ENCODE assay signal across 8 cellular contexts in genomic region chr15:49620658-49621326, GRCh38. TPM values are rescaled to one million over a fixed set of nuclear protein-coding genes. Genes with fewer than 3 reads are reported as not detected.
DNase-seq lines count a peak whose midpoint lies in the region; ATAC-seq, FAIRE-seq and TF ChIP-seq lines count a peak whose summit lies in the region.

TSS of gene DTWD1 (plus strand) at chr15:49621048. CDS start at chr15:49625168, 4,120 bp downstream.
TSS of gene FAM227B (minus strand) at chr15:49620818. CDS start at chr15:49615171, 5,647 bp downstream.

- peak within 1 kb of the TSS; percentile 85 to 93 (median 92) for H3K4me3 ChIP-seq in HepG2 (replicated peaks in 1 of 3; ENCODE audit: insufficient read depth in 1 of 3, low read depth in 2 of 3, low read length in 3 of 3)

- DNase-seq in NCI-H69 (lab: John Stamatoyannopoulos, UW) (peak; percentile 99), dermis blood vessel endothelial cell (peak; percentile 99), HepG2 (ENCODE audit: low spot score) (peak; percentile 90)
- peak; percentile 89 for DNase-seq in activated CD4-positive, alpha-beta T cell treated with anti-CD3 and anti-CD28 coated beads, Interleukin-2, amount 50 U/mL, for 1 hour
- DNase-seq in stimulated activated CD4-positive, alpha-beta T cell treated with anti-CD3 and anti-CD28 coated beads, Interleukin-2, amount 100 ng/mL, for 48 hours: peak; percentile 84 to 87

- H3K27me3 ChIP-seq in HepG2 (ENCODE audit: control insufficient read depth in 1 of 2, insufficient read depth in 2 of 2, low read length in 2 of 2): no peaks in the 10 kb centered on the region; a peak in 1 of 5 replicates

- FAIRE-seq in HepG2 (lab: Jason Lieb, UNC): peak; percentile 50

- ATAC-seq in GM19372 (IDR thresholded peaks at IDR 0.05; ENCODE audit: low read depth, unreplicated experiment): peak; percentile 97
- ATAC-seq in HG03521 (IDR thresholded peaks at IDR 0.05; ENCODE audit: unreplicated experiment): peak; percentile 98
- ATAC-seq in HepG2: peak; percentile 98

- POLR2A ChIA-PET in HepG2 (lab: Yijun Ruan, JAX): interaction anchor here (0.6 to 4.9 kb wide), 3 partner anchors 28 to 465 kb away, joined by 3 to 31 read pairs (median 3); no protein-coding TSS in a partner anchor

- no peaks in the 10 kb centered on the region for H4K20me1 ChIP-seq in HepG2 (ENCODE audit: insufficient read depth, low read length)

- BruUV-seq in HepG2 (replicated peaks; lab: Mats Ljungman, UMichigan): no TSS peak

- no peak; the same call in 1 of the 2 replicates for TF ChIP-seq RAD21 in HepG2 (CRISPR knock-in tag; IDR thresholded peaks at IDR 0.05)

- 1% methylated on average over 17 of the region's 59 CpGs for WGBS in HepG2 (ENCODE audit: low lambda C conversion rate)

- H3K9ac ChIP-seq in HepG2 (ENCODE audit: insufficient read depth, low read depth, low read length): peak within 1 kb of the TSS; percentile 90

- peaks cover 13% of the 10 kb centered on the region for H3K79me2 ChIP-seq in HepG2 (ENCODE audit: insufficient read depth, low read length)

- TF ChIP-seq EP300 in HepG2 (IDR thresholded peaks at IDR 0.05; ENCODE audit: low read depth in 2 of 2, low read length in 2 of 2): peak; percentile 41 to 75; a peak in 3 of 4 replicates
- peak; percentile 73 for TF ChIP-seq EP300 in HepG2 (CRISPR knock-in tag; IDR thresholded peaks at IDR 0.05; ENCODE audit: borderline replicate concordance)

- H2AFZ ChIP-seq in HepG2 (ENCODE audit: low read length): peak within 1 kb of the TSS; percentile 100

- TF ChIP-seq POLR2A in HepG2 (IDR thresholded peaks at IDR 0.05; ENCODE audit: insufficient read depth in 1 of 2, low read depth in 2 of 2, low read length in 2 of 2): peak; percentile 87 to 89

- CTCF ChIA-PET in HepG2 (lab: Yijun Ruan, JAX; ENCODE audit: low intra/inter-chr PET ratio, low total read pairs): no interaction called here

- intact Hi-C loops in HepG2 (cut with micrococcal nuclease; ENCODE audit: unreplicated experiment): no loop called here

- H3K4me2 ChIP-seq in HepG2 (ENCODE audit: low read depth, low read length): peak within 1 kb of the TSS; percentile 83

- H3K27ac ChIP-seq in C4-2B (peak within 1 kb of the TSS; percentile 85), HepG2 (ENCODE audit: extremely low read length, insufficient read depth, low read length) (peak within 1 kb of the TSS; percentile 92)

- peaks cover 2 to 9% of the 10 kb centered on the region in 2 experiments; a peak in 3 of 5 replicates for H3K36me3 ChIP-seq in HepG2 (replicated peaks in 1 of 2; ENCODE audit: control insufficient read depth in 1 of 2, insufficient read depth in 2 of 2, low read length in 2 of 2)

- in situ Hi-C loops in HepG2 (cut with HindIII; ENCODE audit: extremely low pct_ligation_motif_present, low pct_unique_long_range_greater_than_20kb): no loop called here

- H3K9me3 ChIP-seq in HepG2 (ENCODE audit: low read length): peaks cover 12% of the 10 kb centered on the region

- no peak for TF ChIP-seq CTCF in C4-2B (conservative IDR thresholded peaks at IDR 0.05)
- peak; percentile 39 for TF ChIP-seq CTCF in HepG2 (CRISPR knock-in tag; IDR thresholded peaks at IDR 0.05)

- H3K4me1 ChIP-seq in HepG2 (ENCODE audit: insufficient read depth, low read length): peaks cover 35% of the 10 kb centered on the region

TF ChIP-seq in HepG2, 621 proteins besides CTCF, POLR2A, EP300 and RAD21 (continues in another document):
- TF ChIP-seq KLF6 (CRISPR knock-in tag; IDR thresholded peaks at IDR 0.05) (0 out of 2 replicates have a peak, but pooled peaks have one; percentile 66), ZNF180 (CRISPR knock-in tag; IDR thresholded peaks at IDR 0.05; ENCODE audit: borderline replicate concordance, low read depth) (0 out of 2 replicates have a peak, but pooled peaks have one; percentile 63), XBP1 (CRISPR knock-in tag; IDR thresholded peaks at IDR 0.05) (peak; percentile 71), ATF7-NPFF (CRISPR knock-in tag; IDR thresholded peaks at IDR 0.05; ENCODE audit: low read depth) (peak; percentile 95), MAX (IDR thresholded peaks at IDR 0.05) (peak; percentile 99), HNRNPUL1 (IDR thresholded peaks at IDR 0.05; ENCODE audit: low read depth, low read length) (peak; percentile 35; the same call in 1 of the 2 replicates), ZNF883 (CRISPR knock-in tag; IDR thresholded peaks at IDR 0.05; ENCODE audit: not compliant biosample characterization) (peak; percentile 97)

RNA-seq across cellular contexts. Expression of gene DTWD1, which starts in this region (rescaled TPM):
- total RNA-seq in dermis blood vessel endothelial cell (12.3 and 16.6 TPM in 2 replicates), HepG2 (2016; rRNA removed; fragmentation: Illumina TruSeq; extraction: Trizol) (18.3 and 24.5 TPM in 2 replicates)
- total RNA-seq in HepG2 (2016; cell fraction: cytosol; rRNA removed; fragmentation: Illumina TruSeq; extraction: Trizol; ENCODE audit: low read depth): 5.3 and 7.2 TPM in 2 replicates
- total RNA-seq in HepG2 (2016; cell fraction: insoluble cytoplasmic fraction; rRNA removed; fragmentation: Illumina TruSeq; extraction: Trizol): 17.2 and 21.0 TPM in 2 replicates
- total RNA-seq in HepG2 (2016; cell fraction: membrane; rRNA removed; fragmentation: Illumina TruSeq; extraction: Trizol): 11.5 and 16.6 TPM in 2 replicates
- total RNA-seq in HepG2 (2016; cell fraction: nucleus; rRNA removed; fragmentation: Illumina TruSeq; extraction: Trizol): 20.8 and 21.6 TPM in 2 replicates
- 10.8 and 12.7 TPM in 2 replicates for polyA plus RNA-seq in HepG2 (2011; rRNA removed)
- polyA plus RNA-seq in HepG2 (2011; cell fraction: cytosol; rRNA removed): 4.0 and 4.8 TPM in 2 replicates
- polyA plus RNA-seq in HepG2 (2011; cell fraction: nucleus; rRNA removed): 4.9 and 5.5 TPM in 2 replicates
- 9.3 and 15.0 TPM in 2 replicates for polyA plus RNA-seq in HepG2 (2012)
- 6.5 and 8.6 TPM in 2 replicates for polyA plus RNA-seq in HepG2 (2016; cell fraction: cytosol; fragmentation: Illumina TruSeq; extraction: Trizol; ENCODE audit: low read depth)
- 26.5 and 29.3 TPM in 2 replicates for polyA plus RNA-seq in HepG2 (2016; cell fraction: insoluble cytoplasmic fraction; fragmentation: Illumina TruSeq; extraction: Trizol; ENCODE audit: low read depth)
- polyA plus RNA-seq in HepG2 (2016; cell fraction: membrane; fragmentation: Illumina TruSeq; extraction: Trizol; ENCODE audit: low read depth): 11.4 and 12.4 TPM in 2 replicates
- 25.9 and 26.6 TPM in 2 replicates for polyA plus RNA-seq in HepG2 (2016; cell fraction: nucleus; fragmentation: Illumina TruSeq; extraction: Trizol; ENCODE audit: insufficient read depth, low read depth)
- 2.7 and 13.7 TPM in 2 replicates for polyA minus RNA-seq in HepG2 (2011; rRNA and poly(A)+ RNA removed; ENCODE audit: low replicate concordance)
- 4.5 and 5.2 TPM in 2 replicates for polyA minus RNA-seq in HepG2 (2011; cell fraction: cytosol; rRNA and poly(A)+ RNA removed)
- polyA minus RNA-seq in HepG2 (2011; cell fraction: nucleus; rRNA and poly(A)+ RNA removed): 39.1 and 39.8 TPM in 2 replicates

RNA-seq across cellular contexts. Expression of gene FAM227B, which starts in this region (rescaled TPM):
- total RNA-seq in dermis blood vessel endothelial cell (1.4 and 2.4 TPM in 2 replicates), HepG2 (2016; rRNA removed; fragmentation: Illumina TruSeq; extraction: Trizol) (2.3 and 2.6 TPM in 2 replicates)
- 0.53 and 1.3 TPM in 2 replicates for total RNA-seq in HepG2 (2016; cell fraction: cytosol; rRNA removed; fragmentation: Illumina TruSeq; extraction: Trizol; ENCODE audit: low read depth)
- total RNA-seq in HepG2 (2016; cell fraction: insoluble cytoplasmic fraction; rRNA removed; fragmentation: Illumina TruSeq; extraction: Trizol): 2.0 and 3.1 TPM in 2 replicates
- total RNA-seq in HepG2 (2016; cell fraction: membrane; rRNA removed; fragmentation: Illumina TruSeq; extraction: Trizol): 1.0 and 1.2 TPM in 2 replicates
- total RNA-seq in HepG2 (2016; cell fraction: nucleus; rRNA removed; fragmentation: Illumina TruSeq; extraction: Trizol): 2.3 and 2.5 TPM in 2 replicates
- 1.1 and 1.9 TPM in 2 replicates for polyA plus RNA-seq in HepG2 (2011; rRNA removed)
- 0.75 and 1.2 TPM in 2 replicates for polyA plus RNA-seq in HepG2 (2011; cell fraction: cytosol; rRNA removed)
- 0.99 and 1.2 TPM in 2 replicates for polyA plus RNA-seq in HepG2 (2011; cell fraction: nucleus; rRNA removed)
- polyA plus RNA-seq in HepG2 (2012): 2.0 and 2.3 TPM in 2 replicates
- polyA plus RNA-seq in HepG2 (2016; cell fraction: cytosol; fragmentation: Illumina TruSeq; extraction: Trizol; ENCODE audit: low read depth): 0.62 and 0.71 TPM in 2 replicates
- 2.3 and 2.6 TPM in 2 replicates for polyA plus RNA-seq in HepG2 (2016; cell fraction: insoluble cytoplasmic fraction; fragmentation: Illumina TruSeq; extraction: Trizol; ENCODE audit: low read depth)
- 0.59 and 1.5 TPM in 2 replicates for polyA plus RNA-seq in HepG2 (2016; cell fraction: membrane; fragmentation: Illumina TruSeq; extraction: Trizol; ENCODE audit: low read depth)
- polyA plus RNA-seq in HepG2 (2016; cell fraction: nucleus; fragmentation: Illumina TruSeq; extraction: Trizol; ENCODE audit: insufficient read depth, low read depth): 1.7 and 2.5 TPM in 2 replicates
- polyA minus RNA-seq in HepG2 (2011; rRNA and poly(A)+ RNA removed; ENCODE audit: low replicate concordance): 1.7 and 2.2 TPM in 2 replicates
- 0.89 and 1.4 TPM in 2 replicates for polyA minus RNA-seq in HepG2 (2011; cell fraction: cytosol; rRNA and poly(A)+ RNA removed)
- 5.4 and 7.5 TPM in 2 replicates for polyA minus RNA-seq in HepG2 (2011; cell fraction: nucleus; rRNA and poly(A)+ RNA removed)

Comparison
In these comparisons a context has a peak if more than half of its experiments do, and no peak if none do; other contexts are left out.
1. Peak in every context shown above with its lines: DNase-seq, ATAC-seq, H3K4me3 ChIP-seq and H3K27ac ChIP-seq.